In genomic region chr21:43772368-43772870, GRCh38 we compare ENCODE assay signal across 20 cellular contexts.
"Had no signal": no experiment of that assay in that cellular context is flagged by ENCODE, and none has a peak within 500 bp of the region (broad histone marks: within the 10 kb centered on the region; RNA-seq: fewer than 3 reads in every experiment).

No MANE protein-coding gene starts in this region.

- H3K27me3 ChIP-seq: body of pancreas, gastrocnemius medialis, heart right ventricle, upper lobe of right lung had no signal

- ATAC-seq: activated naive CD4-positive, alpha-beta T cell treated with anti-CD3 and anti-CD28 coated beads, Interleukin-2, amount 50 U/mL, for 72 hours; body of pancreas; gastrocnemius medialis; heart right ventricle; stimulated activated naive CD8-positive, alpha-beta T cell treated with anti-CD3 and anti-CD28 coated beads, Interleukin-15, amount 100 ng/mL, for 72 hours; upper lobe of right lung had no signal

- H3K4me3 ChIP-seq: body of pancreas, gastrocnemius medialis, heart right ventricle, lung, thoracic aorta, upper lobe of right lung had no signal

- H3K9me3 Mint-ChIP-seq: activated CD4-positive, alpha-beta memory T cell treated with anti-CD3 and anti-CD28 coated beads for 36 hours; activated naive CD4-positive, alpha-beta T cell treated with anti-CD3 and anti-CD28 coated beads, Interleukin-2, amount 50 U/mL, for 72 hours; activated T-cell treated with anti-CD3 and anti-CD28 coated beads, Interleukin-2, amount 50 U/mL, for 24 hours; neural crest cell had no signal

- H3K4me3 Mint-ChIP-seq: activated CD4-positive, alpha-beta memory T cell treated with anti-CD3 and anti-CD28 coated beads for 36 hours; activated T-cell treated with anti-CD3 and anti-CD28 coated beads, Interleukin-2, amount 50 U/mL, for 24 hours; stimulated activated naive CD8-positive, alpha-beta T cell treated with anti-CD3 and anti-CD28 coated beads, Interleukin-15, amount 100 ng/mL, for 72 hours had no signal

- DNase-seq: activated CD4-positive, alpha-beta memory T cell treated with anti-CD3 and anti-CD28 coated beads for 36 hours; activated CD4-positive, alpha-beta T cell treated with anti-CD3 and anti-CD28 coated beads for 1 hour; activated effector memory CD4-positive, alpha-beta T cell treated with anti-CD3 and anti-CD28 coated beads, Interleukin-2, amount 50 U/mL, for 16 hours; activated T-cell treated with anti-CD3 and anti-CD28 coated beads, Interleukin-2, amount 50 U/mL, for 24 hours; amygdala; body of pancreas; caudate nucleus; gastrocnemius medialis; heart right ventricle; midbrain; stimulated activated CD4-positive, alpha-beta T cell treated with anti-CD3 and anti-CD28 coated beads, Interleukin-1b, Interleukin-23, amount 100 ng/mL, for 48 hours; stimulated activated naive CD8-positive, alpha-beta T cell treated with anti-CD3 and anti-CD28 coated beads, Interleukin-15, amount 100 ng/mL, for 72 hours; T-helper 1 cell; T1000; upper lobe of right lung had no signal

- H3K27ac Mint-ChIP-seq: activated CD4-positive, alpha-beta memory T cell treated with anti-CD3 and anti-CD28 coated beads for 36 hours had no signal

- H3K9me3 ChIP-seq: body of pancreas, gastrocnemius medialis, heart right ventricle, thoracic aorta, upper lobe of right lung had no signal

- H3K27me3 Mint-ChIP-seq: activated CD4-positive, alpha-beta memory T cell treated with anti-CD3 and anti-CD28 coated beads for 36 hours; activated T-cell treated with anti-CD3 and anti-CD28 coated beads, Interleukin-2, amount 50 U/mL, for 24 hours; stimulated activated naive CD8-positive, alpha-beta T cell treated with anti-CD3 and anti-CD28 coated beads, Interleukin-15, amount 100 ng/mL, for 72 hours had no signal

- H3K27ac ChIP-seq: body of pancreas, gastrocnemius medialis, heart right ventricle, thoracic aorta, upper lobe of right lung had no signal

- FAIRE-seq: colon had no signal
